1 cellular context compared by ENCODE assay signal in genomic region chr4:106569151-106570029, GRCh38.
TF ChIP-seq lines count a peak whose summit lies in the region.

No MANE protein-coding gene starts in this region.

TF ChIP-seq in A549, 52 proteins besides CTCF, POLR2A, EP300 and RAD21 (continued from another document):
- no peak for TF ChIP-seq PBX3 (IDR thresholded peaks at IDR 0.05)
